In genomic region chr9:96217358-96217755, GRCh38 we compare ENCODE assay signal across 11 cellular contexts.
DNase-seq lines count a peak whose midpoint lies in the region; ATAC-seq and TF ChIP-seq lines count a peak whose summit lies in the region.
"Had no signal": no experiment of that assay in that cellular context is flagged by ENCODE, and none has a peak within 500 bp of the region (broad histone marks: within the 10 kb centered on the region; RNA-seq: fewer than 3 reads in every experiment).

No MANE protein-coding gene starts in this region.

- POLR2A ChIA-PET in activated CD4-positive, alpha-beta memory T cell treated with anti-CD3 and anti-CD28 coated beads, Interleukin-2, amount 10 ng/mL, durations not matched to agents 7 days and 5 days (lab: Charles Lee): interaction anchor here (1.2 to 2.4 kb wide), 2 partner anchors 342 to 1086 kb away, joined by 5 read pairs; partner anchors contain the start of gene ERCC6L2

- H3K27ac ChIP-seq in mesendoderm (ENCODE audit: low read depth, low read length): no peak overlapping the region

- H4K5ac ChIP-seq in mesendoderm (ENCODE audit: low read length): no peak overlapping the region

- CTCF ChIA-PET in activated CD4-positive, alpha-beta memory T cell treated with anti-CD3 and anti-CD28 coated beads, Interleukin-2, amount 10 ng/mL, durations not matched to agents 7 days and 5 days (lab: Charles Lee): interaction anchor here (0.6 to 3.3 kb wide), 32 partner anchors 9 to 1537 kb away, joined by 3 to 13 read pairs (median 3); partner anchors contain the start of genes ERCC6L2 and FANCC

- no peak overlapping the region for H3K4me2 ChIP-seq in mesendoderm (ENCODE audit: low read length)

- H3K9ac ChIP-seq in mesendoderm (ENCODE audit: low read length): no peak overlapping the region

- no peaks in the 10 kb centered on the region for H3K36me3 ChIP-seq in mesendoderm (ENCODE audit: control insufficient read depth, insufficient read depth, low read length)
- H3K36me3 ChIP-seq: thyroid gland had no signal

- H3K79me2 ChIP-seq in mesendoderm (ENCODE audit: control insufficient read depth, insufficient read depth, low read length): no peaks in the 10 kb centered on the region

- H4K8ac ChIP-seq in mesendoderm (ENCODE audit: low read depth, low read length): no peak overlapping the region

- peaks cover 16% of the 10 kb centered on the region for H3K4me1 ChIP-seq in mesendoderm (ENCODE audit: control insufficient read depth, low read depth, low read length)

- H2AK5ac ChIP-seq in mesendoderm (ENCODE audit: low read length): no peak overlapping the region

- TF ChIP-seq CTCF in chondrocyte (IDR thresholded peaks at IDR 0.05): no peak

- H3K36me3 Mint-ChIP-seq in chondrocyte (ENCODE audit: low read depth): no peaks in the 10 kb centered on the region
- no peaks in the 10 kb centered on the region for H3K36me3 Mint-ChIP-seq in activated CD4-positive, alpha-beta memory T cell treated with anti-CD3 and anti-CD28 coated beads, Interleukin-2, amount 10 ng/mL, durations not matched to agents 7 days and 5 days (ENCODE audit: low read depth)
- H3K36me3 Mint-ChIP-seq: activated naive CD8-positive, alpha-beta T cell treated with anti-CD3 and anti-CD28 coated beads, Interleukin-2, amount 10 ng/mL, durations not matched to agents 7 days and 5 days had no signal

- no peaks in the 10 kb centered on the region for H3K27me3 ChIP-seq in mesendoderm (ENCODE audit: insufficient read depth, low read length, poor library complexity)
- H3K27me3 ChIP-seq: thyroid gland had no signal

- no peaks in the 10 kb centered on the region for H3K9me3 Mint-ChIP-seq in chondrocyte (ENCODE audit: low read depth)
- no peaks in the 10 kb centered on the region for H3K9me3 Mint-ChIP-seq in activated CD4-positive, alpha-beta memory T cell treated with anti-CD3 and anti-CD28 coated beads, Interleukin-2, amount 10 ng/mL, durations not matched to agents 7 days and 5 days
- H3K9me3 Mint-ChIP-seq: activated naive CD8-positive, alpha-beta T cell treated with anti-CD3 and anti-CD28 coated beads, Interleukin-2, amount 10 ng/mL, durations not matched to agents 7 days and 5 days had no signal

- H3K4ac ChIP-seq in mesendoderm (ENCODE audit: low read depth, low read length): no peak overlapping the region

- ATAC-seq in GM18873 (IDR thresholded peaks at IDR 0.05; ENCODE audit: low FRiP score, unreplicated experiment): no peak

- H3K27ac Mint-ChIP-seq in chondrocyte (ENCODE audit: unreplicated experiment): no peak overlapping the region
- no peak overlapping the region for H3K27ac Mint-ChIP-seq in activated CD4-positive, alpha-beta memory T cell treated with anti-CD3 and anti-CD28 coated beads, Interleukin-2, amount 10 ng/mL, durations not matched to agents 7 days and 5 days
- H3K27ac Mint-ChIP-seq: activated naive CD8-positive, alpha-beta T cell treated with anti-CD3 and anti-CD28 coated beads, Interleukin-2, amount 10 ng/mL, durations not matched to agents 7 days and 5 days had no signal

- peak; percentile 3 for DNase-seq in NCI-H82 (lab: John Stamatoyannopoulos, UW)
- no peak for DNase-seq in NCI-H82 treated with DMSO at 0.1 percent for 48 hours (lab: John Stamatoyannopoulos, UW; ENCODE audit: unreplicated experiment)
- no peak for DNase-seq in chondrocyte (ENCODE audit: low spot score)
- DNase-seq in mesendoderm: peak; percentile 83
- peak; percentile 21 for DNase-seq in superior temporal gyrus (ENCODE audit: extremely low spot score)
- DNase-seq in dedifferentiated amniotic fluid mesenchymal stem cell (ENCODE audit: extremely low spot score): no peak
- no peak for DNase-seq in activated CD4-positive, alpha-beta memory T cell treated with anti-CD3 and anti-CD28 coated beads, Interleukin-2, amount 10 ng/mL, durations not matched to agents 7 days and 5 days

- peak overlapping the region; percentile 26 for H3K56ac ChIP-seq in mesendoderm (ENCODE audit: low read length)

- H3K27me3 Mint-ChIP-seq in chondrocyte (ENCODE audit: low read depth): peaks cover 20% of the 10 kb centered on the region
- peaks cover 63% of the 10 kb centered on the region for H3K27me3 Mint-ChIP-seq in activated CD4-positive, alpha-beta memory T cell treated with anti-CD3 and anti-CD28 coated beads, Interleukin-2, amount 10 ng/mL, durations not matched to agents 7 days and 5 days

- peaks cover 16% of the 10 kb centered on the region for H3K4me1 Mint-ChIP-seq in chondrocyte (ENCODE audit: low read depth)
- peaks cover 19% of the 10 kb centered on the region for H3K4me1 Mint-ChIP-seq in activated CD4-positive, alpha-beta memory T cell treated with anti-CD3 and anti-CD28 coated beads, Interleukin-2, amount 10 ng/mL, durations not matched to agents 7 days and 5 days

- peak overlapping the region; percentile 54 for H3K18ac ChIP-seq in mesendoderm (ENCODE audit: low read length)

- H3K4me3 Mint-ChIP-seq in chondrocyte (ENCODE audit: unreplicated experiment): peak overlapping the region; percentile 67
- H3K4me3 Mint-ChIP-seq in activated CD4-positive, alpha-beta memory T cell treated with anti-CD3 and anti-CD28 coated beads, Interleukin-2, amount 10 ng/mL, durations not matched to agents 7 days and 5 days: no peak overlapping the region

- H2BK120ac ChIP-seq in mesendoderm (ENCODE audit: low read depth, low read length): no peak overlapping the region

- no CpG with 5 or more reads among the region's 13 CpGs for WGBS in mesendoderm (ENCODE audit: extremely low coverage, insufficient coverage, low lambda C conversion rate)

- no peak overlapping the region for H2BK15ac ChIP-seq in mesendoderm (replicated peaks; ENCODE audit: low read depth)

- H2BK5ac ChIP-seq in mesendoderm (ENCODE audit: low read length): no peak overlapping the region

- no peak overlapping the region for H3K4me3 ChIP-seq in mesendoderm (ENCODE audit: low read length)
- H3K4me3 ChIP-seq: lung had no signal

- no peak overlapping the region for H3K23ac ChIP-seq in mesendoderm (ENCODE audit: low read length)

- no peaks in the 10 kb centered on the region for H3K79me1 ChIP-seq in mesendoderm (ENCODE audit: low read length)

Comparison
In these comparisons a context has a peak if more than half of its experiments do, and no peak if none do; other contexts are left out.
1. DNase-seq: peak in NCI-H82 (single experiment), mesendoderm (single experiment) and superior temporal gyrus (single experiment); none in NCI-H82 treated with DMSO at 0.1 percent for 48 hours (single experiment), chondrocyte (single experiment), dedifferentiated amniotic fluid mesenchymal stem cell (single experiment) and activated CD4-positive, alpha-beta memory T cell treated with anti-CD3 and anti-CD28 coated beads, Interleukin-2, amount 10 ng/mL, durations not matched to agents 7 days and 5 days (single experiment).